Comparison of ENCODE assay signal across 24 cellular contexts in the genomic region with DNA sequence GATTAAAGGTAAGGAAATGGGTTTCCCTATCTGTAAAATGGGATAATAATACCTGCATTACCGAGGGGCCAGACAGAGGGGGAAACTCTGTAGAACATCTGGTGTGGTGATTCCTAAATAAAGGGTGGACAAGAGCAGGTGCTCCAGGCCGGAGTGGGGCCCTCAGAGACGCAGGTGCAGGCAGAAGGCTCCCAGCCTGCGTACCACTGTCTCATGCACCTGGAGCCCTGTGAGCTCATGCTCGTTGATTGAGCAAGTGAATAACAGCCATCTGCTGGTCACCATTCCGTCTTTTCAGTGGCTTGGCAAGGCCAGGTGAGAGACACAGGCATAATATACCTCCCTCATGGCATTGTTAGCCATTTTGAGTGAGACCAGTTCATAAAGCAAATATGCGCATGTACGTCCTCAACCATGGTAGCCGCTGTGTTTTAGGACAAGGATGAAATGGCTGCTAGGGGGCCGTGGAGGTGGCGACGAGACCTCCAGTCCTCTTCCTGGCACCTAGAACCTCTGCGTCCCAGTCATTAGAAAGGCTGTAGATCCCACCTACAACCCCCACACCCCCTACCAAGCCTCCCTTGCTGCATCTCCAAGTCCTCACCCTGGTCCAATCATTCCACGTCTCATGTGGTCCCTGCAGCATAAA.
DNase-seq lines count a peak whose midpoint lies in the region; ATAC-seq, FAIRE-seq and TF ChIP-seq lines count a peak whose summit lies in the region.
"Had no signal": no experiment of that assay in that cellular context is flagged by ENCODE, and none has a peak within 500 bp of the region (broad histone marks: within the 10 kb centered on the region; RNA-seq: fewer than 3 reads in every experiment).

No MANE protein-coding gene starts in this region.

- DNase-seq in NCI-H146 (lab: John Stamatoyannopoulos, UW): peak; percentile 23
- no peak for DNase-seq in NCI-H146 treated with DMSO at 0.1 percent for 48 hours (lab: John Stamatoyannopoulos, UW; ENCODE audit: unreplicated experiment)
- DNase-seq in GM13976 (ENCODE audit: low spot score): peak; percentile 4
- DNase-seq in bronchial epithelial cell (ENCODE audit: low read depth): no peak
- DNase-seq in posterior vena cava (ENCODE audit: low spot score): peak; percentile 54
- no peak for DNase-seq in cerebellar cortex (ENCODE audit: low spot score)
- DNase-seq: activated effector memory CD4-positive, alpha-beta T cell treated with anti-CD3 and anti-CD28 coated beads, Interleukin-2, amount 50 U/mL, for 16 hours; activated naive CD8-positive, alpha-beta T cell treated with anti-CD3 and anti-CD28 coated beads, Interleukin-2, amount 50 U/mL, for 24 hours; colonic mucosa; GOT3; mesenchymal stem cell; naive B cell; NCI-H1092 treated with DMSO at 0.1 percent for 48 hours; NCI-H526; nucleus accumbens; stimulated activated CD4-positive, alpha-beta T cell treated with anti-CD3 and anti-CD28 coated beads, Interleukin-4, amount 100 ng/mL, for 24 hours; stimulated activated naive CD8-positive, alpha-beta T cell treated with anti-CD3 and anti-CD28 coated beads, Interleukin-15, Interleukin-2, amounts not matched to agents 100 U/mL and 50 U/mL, for 24 hours had no signal

- no peak for TF ChIP-seq CTCF in GM13976 (IDR thresholded peaks at IDR 0.05; ENCODE audit: borderline replicate concordance, control extremely low read depth, extremely low read depth, insufficient read depth, missing control alignments)
- TF ChIP-seq CTCF in bronchial epithelial cell (IDR thresholded peaks at IDR 0.05; ENCODE audit: insufficient read depth, low read length, severe bottlenecking): no peak

- no peak overlapping the region for H3K4me3 ChIP-seq in bronchial epithelial cell (ENCODE audit: low read depth, low read length)
- H3K4me3 ChIP-seq: colonic mucosa, tibial nerve had no signal

- H3K27me3 ChIP-seq in bronchial epithelial cell (ENCODE audit: control insufficient read depth, insufficient read depth, low read length): peaks cover 3% of the 10 kb centered on the region
- H3K27me3 ChIP-seq: colonic mucosa, tibial nerve had no signal

- no peaks in the 10 kb centered on the region for H3K36me3 ChIP-seq in bronchial epithelial cell (ENCODE audit: control insufficient read depth, insufficient read depth, low read length)
- H3K36me3 ChIP-seq: colonic mucosa, tibial nerve had no signal

- intact Hi-C loops in posterior vena cava (cut with DNase I): no loop called here

- ATAC-seq in HG03457 (IDR thresholded peaks at IDR 0.05; ENCODE audit: unreplicated experiment): no peak
- no peak for ATAC-seq in GM21360 (IDR thresholded peaks at IDR 0.05; ENCODE audit: unreplicated experiment)
- ATAC-seq: activated CD4-positive, CD25-positive, alpha-beta regulatory T cell treated with anti-CD3 and anti-CD28 coated beads, Interleukin-2, amount 50 U/mL, for 24 hours; activated naive CD8-positive, alpha-beta T cell treated with anti-CD3 and anti-CD28 coated beads, Interleukin-2, amount 50 U/mL, for 24 hours; HepG2; Right ventricle myocardium inferior; stimulated activated naive CD8-positive, alpha-beta T cell treated with anti-CD3 and anti-CD28 coated beads, Interleukin-15, Interleukin-2, amounts not matched to agents 100 U/mL and 50 U/mL, for 24 hours had no signal

- in situ Hi-C loops in GM13976 (cut with MboI; ENCODE audit: low sequenced_read_pairs, unreplicated experiment): no loop called here

- peak; percentile 64 for FAIRE-seq in bronchial epithelial cell (lab: Jason Lieb, UNC)
- FAIRE-seq: endometrium, HepG2 had no signal

Comparison
In these comparisons a context has a peak if more than half of its experiments do, and no peak if none do; other contexts are left out.
1. DNase-seq: peak in NCI-H146 (single experiment), GM13976 (single experiment) and posterior vena cava (single experiment); none in NCI-H146 treated with DMSO at 0.1 percent for 48 hours (single experiment), bronchial epithelial cell (single experiment) and cerebellar cortex (single experiment).